In genomic region chr12:49186307-49186706, GRCh38 we compare ENCODE assay signal across 8 cellular contexts. TPM values are rescaled to one million over a fixed set of nuclear protein-coding genes. Genes with fewer than 3 reads are reported as not detected.
DNase-seq lines count a peak whose midpoint lies in the region; ATAC-seq, FAIRE-seq and TF ChIP-seq lines count a peak whose summit lies in the region.
"Not testable (repeated sequence)": the region's sequence is repeated elsewhere in the genome, so short reads cannot be mapped to it uniquely, and the experiment has no call there.

No MANE protein-coding gene starts in this region.

- not testable (repeated sequence) for H3K9ac ChIP-seq in K562 (ENCODE audit: insufficient read depth in 1 of 2, low read depth in 2 of 2, low read length in 2 of 2); endothelial cell of umbilical vein (replicated peaks; ENCODE audit: extremely low read depth, insufficient read depth, low read length)

- dilution Hi-C loops in endothelial cell of umbilical vein (cut with MboI; ENCODE audit: extremely low pct_ligation_motif_present, low sequenced_read_pairs): not testable (repeated sequence)

- not testable (repeated sequence) for H4K20me1 ChIP-seq in K562 (replicated peaks; ENCODE audit: control insufficient read depth, insufficient read depth, low read length); endothelial cell of umbilical vein (replicated peaks; ENCODE audit: control insufficient read depth, extremely low read depth, insufficient read depth, low read length)

- H3K9me1 ChIP-seq in K562 (ENCODE audit: control insufficient read depth, insufficient read depth, low read length); endothelial cell of umbilical vein (replicated peaks; ENCODE audit: control insufficient read depth, extremely low read depth, insufficient read depth, low read length): not testable (repeated sequence)

- TF ChIP-seq EP300 in K562 (IDR thresholded peaks at IDR 0.05; ENCODE audit: low read length): not testable (repeated sequence)

- not testable (repeated sequence) for TF ChIP-seq POLR2A in K562 (conservative IDR thresholded peaks at IDR 0.05); endothelial cell of umbilical vein (IDR thresholded peaks at IDR 0.05; ENCODE audit: low read depth, low read length)

- H3K9me3 Mint-ChIP-seq in HFFc6; activated T-helper 1 cell treated with anti-CD3 and anti-CD28 coated beads, Interleukin-12 subunit alpha, Interleukin-12 subunit beta, Interleukin-2, Interleukin-4 antibody, amounts not matched to agents 30 ng/mL and 10 ng/mL and 1 ng/mL, durations not matched to agents 14 hours and 24 hours and 36 hours; nephron progenitor cell: not testable (repeated sequence)

- peaks cover 27% of the 10 kb centered on the region for H3K4me1 Mint-ChIP-seq in HFFc6 (ENCODE audit: low read depth)
- H3K4me1 Mint-ChIP-seq in activated T-helper 1 cell treated with anti-CD3 and anti-CD28 coated beads, Interleukin-12 subunit alpha, Interleukin-12 subunit beta, Interleukin-2, Interleukin-4 antibody, amounts not matched to agents 30 ng/mL and 10 ng/mL and 1 ng/mL, durations not matched to agents 14 hours and 24 hours and 36 hours (ENCODE audit: low read depth): peaks cover 15% of the 10 kb centered on the region
- peaks cover 39% of the 10 kb centered on the region for H3K4me1 Mint-ChIP-seq in nephron progenitor cell

- CTCF ChIA-PET in AG04449 (lab: Yijun Ruan, JAX); K562 (lab: Yijun Ruan, JAX; ENCODE audit: low intra/inter-chr PET ratio); endothelial cell of umbilical vein (lab: Charles Lee): not testable (repeated sequence)

- intact Hi-C loops in activated T-helper 1 cell treated with anti-CD3 and anti-CD28 coated beads, Interleukin-12 subunit alpha, Interleukin-12 subunit beta, Interleukin-2, Interleukin-4 antibody, amounts not matched to agents 30 ng/mL and 10 ng/mL and 1 ng/mL, durations not matched to agents 14 hours and 24 hours and 36 hours (cut with micrococcal nuclease): loop anchor here (5.0 kb wide), 1 partner anchor 381 kb away; the partner anchor contains the start of gene MCRS1
- intact Hi-C loops in K562 (cut with micrococcal nuclease); endothelial cell of umbilical vein (cut with micrococcal nuclease): not testable (repeated sequence)
- intact Hi-C loops in left ventricle myocardium superior (cut with micrococcal nuclease): loop anchor here (5.0 kb wide), 1 partner anchor 46 kb away; no protein-coding TSS in a partner anchor

- POLR2A ChIA-PET in AG04449 (lab: Yijun Ruan, JAX): interaction anchor here (3.1 kb wide), 1 partner anchor 10 kb away, joined by 11 read pairs; no protein-coding TSS in a partner anchor
- POLR2A ChIA-PET in K562 (lab: Yijun Ruan, JAX): not testable (repeated sequence)
- POLR2A ChIA-PET in endothelial cell of umbilical vein (lab: Charles Lee): interaction anchor here (4.8 kb wide), 1 partner anchor 55 kb away, joined by 58 read pairs; the partner anchor contains the start of gene TUBA1B

- H3K4me3 ChIP-seq in AG04449 (ENCODE audit: low read depth, low read length) (peak overlapping the region; percentile 89; the same call in 1 of the 2 replicates), skeletal muscle cell (ENCODE audit: low read depth, low read length) (peak overlapping the region; percentile 99)
- not testable (repeated sequence) for H3K4me3 ChIP-seq in K562; endothelial cell of umbilical vein (replicated peaks in 1 of 3; ENCODE audit: insufficient read depth in 1 of 3, low read depth in 1 of 3, low read length in 3 of 3)

- H3K27ac ChIP-seq in K562 (ENCODE audit: extremely low read depth, low read depth, low read length); endothelial cell of umbilical vein (ENCODE audit: insufficient read depth, low read depth, low read length): not testable (repeated sequence)

- not testable (repeated sequence) for FAIRE-seq in K562 (lab: Jason Lieb, UNC); endothelial cell of umbilical vein (lab: Jason Lieb, UNC)

- TF ChIP-seq RAD21 in K562 (CRISPR knock-in tag; conservative IDR thresholded peaks at IDR 0.05 in 1 of 2, IDR thresholded peaks at IDR 0.05 in 1 of 2): not testable (repeated sequence)

- H3K27ac Mint-ChIP-seq in HFFc6; activated T-helper 1 cell treated with anti-CD3 and anti-CD28 coated beads, Interleukin-12 subunit alpha, Interleukin-12 subunit beta, Interleukin-2, Interleukin-4 antibody, amounts not matched to agents 30 ng/mL and 10 ng/mL and 1 ng/mL, durations not matched to agents 14 hours and 24 hours and 36 hours; nephron progenitor cell: not testable (repeated sequence)

- H3K36me3 Mint-ChIP-seq in HFFc6 (ENCODE audit: low read depth) (peaks cover 36% of the 10 kb centered on the region), nephron progenitor cell (ENCODE audit: low read depth) (peaks cover 43% of the 10 kb centered on the region)
- peaks cover 25% of the 10 kb centered on the region for H3K36me3 Mint-ChIP-seq in activated T-helper 1 cell treated with anti-CD3 and anti-CD28 coated beads, Interleukin-12 subunit alpha, Interleukin-12 subunit beta, Interleukin-2, Interleukin-4 antibody, amounts not matched to agents 30 ng/mL and 10 ng/mL and 1 ng/mL, durations not matched to agents 14 hours and 24 hours and 36 hours (ENCODE audit: low read depth)

- BruUV-seq in K562 (replicated peaks; lab: Mats Ljungman, UMichigan); endothelial cell of umbilical vein (replicated peaks; lab: Mats Ljungman, UMichigan): not testable (repeated sequence)

- in situ Hi-C loops in K562 (cut with MboI): not testable (repeated sequence)

- not testable (repeated sequence) for H2AFZ ChIP-seq in K562 (ENCODE audit: low read depth, low read length); endothelial cell of umbilical vein (ENCODE audit: low read depth, low read length)

- WGBS in K562 (ENCODE audit: insufficient coverage, low coverage, missing lambda C conversion rate): 47% methylated on average over 8 of the region's 11 CpGs

- not testable (repeated sequence) for ATAC-seq in K562, left ventricle myocardium superior

- H3K27me3 ChIP-seq in K562 (ENCODE audit: control insufficient read depth in 2 of 2, insufficient read depth in 2 of 2, low read length in 2 of 2); endothelial cell of umbilical vein (ENCODE audit: control insufficient read depth in 2 of 2, insufficient read depth in 2 of 2, low read length in 2 of 2): not testable (repeated sequence)

- H3K79me2 ChIP-seq in K562 (ENCODE audit: control insufficient read depth, insufficient read depth, low read length): not testable (repeated sequence)
- H3K79me2 ChIP-seq in endothelial cell of umbilical vein (ENCODE audit: control insufficient read depth, insufficient read depth, low read length): peaks cover 26% of the 10 kb centered on the region

- peaks cover 21% of the 10 kb centered on the region for H3K27me3 Mint-ChIP-seq in HFFc6 (ENCODE audit: insufficient read depth)
- H3K27me3 Mint-ChIP-seq in activated T-helper 1 cell treated with anti-CD3 and anti-CD28 coated beads, Interleukin-12 subunit alpha, Interleukin-12 subunit beta, Interleukin-2, Interleukin-4 antibody, amounts not matched to agents 30 ng/mL and 10 ng/mL and 1 ng/mL, durations not matched to agents 14 hours and 24 hours and 36 hours (ENCODE audit: insufficient read depth); nephron progenitor cell (ENCODE audit: low read depth, poor library complexity): not testable (repeated sequence)

- not testable (repeated sequence) for H3K4me2 ChIP-seq in K562 (ENCODE audit: insufficient read depth, low read length)
- peak overlapping the region; percentile 93 for H3K4me2 ChIP-seq in endothelial cell of umbilical vein (ENCODE audit: insufficient read depth, low read length)

- peaks cover 3 to 12% of the 10 kb centered on the region in 2 experiments for H3K4me1 ChIP-seq in K562 (replicated peaks in 1 of 2; ENCODE audit: control insufficient read depth in 2 of 2, insufficient read depth in 2 of 2, low read length in 2 of 2)
- peaks cover 28% of the 10 kb centered on the region for H3K4me1 ChIP-seq in endothelial cell of umbilical vein (ENCODE audit: control insufficient read depth, extremely low read depth, insufficient read depth, low read length)

- H3K36me3 ChIP-seq in K562 (ENCODE audit: control insufficient read depth, insufficient read depth, low read length): not testable (repeated sequence)
- H3K36me3 ChIP-seq in endothelial cell of umbilical vein (ENCODE audit: control insufficient read depth in 2 of 2, extremely low read depth in 1 of 2, insufficient read depth in 2 of 2, low read length in 2 of 2): peaks cover 10 to 12% of the 10 kb centered on the region in 2 experiments

- H3K4me3 Mint-ChIP-seq in HFFc6 (peak overlapping the region; percentile 43; the same call in 1 of the 2 replicates), nephron progenitor cell (peak overlapping the region; percentile 55)
- H3K4me3 Mint-ChIP-seq in activated T-helper 1 cell treated with anti-CD3 and anti-CD28 coated beads, Interleukin-12 subunit alpha, Interleukin-12 subunit beta, Interleukin-2, Interleukin-4 antibody, amounts not matched to agents 30 ng/mL and 10 ng/mL and 1 ng/mL, durations not matched to agents 14 hours and 24 hours and 36 hours: peak overlapping the region; percentile 26

- H3K9me3 ChIP-seq in K562 (replicated peaks; ENCODE audit: control insufficient read depth, insufficient read depth, low read depth, low read length); endothelial cell of umbilical vein (replicated peaks; ENCODE audit: control insufficient read depth, insufficient read depth, low read length): not testable (repeated sequence)

- DNase-seq in AG04449 (ENCODE audit: low read depth, low spot score); HFFc6; activated T-helper 1 cell treated with anti-CD3 and anti-CD28 coated beads, Interleukin-12 subunit alpha, Interleukin-12 subunit beta, Interleukin-2, Interleukin-4 antibody, amounts not matched to agents 30 ng/mL and 10 ng/mL and 1 ng/mL, durations not matched to agents 14 hours and 24 hours and 36 hours (ENCODE audit: low spot score); K562 (ENCODE audit: extremely low read depth in 1 of 4, low spot score in 3 of 4); endothelial cell of umbilical vein (ENCODE audit: low read depth, low spot score); nephron progenitor cell; skeletal muscle cell (ENCODE audit: low read depth): not testable (repeated sequence)
- peak; percentile 29 for DNase-seq in left ventricle myocardium superior

- not testable (repeated sequence) for TF ChIP-seq CTCF in AG04449 (IDR thresholded peaks at IDR 0.05; ENCODE audit: insufficient read depth, low read length, missing control alignments); HFFc6 (IDR thresholded peaks at IDR 0.05); K562 (IDR thresholded peaks at IDR 0.05 in 2 of 3, conservative IDR thresholded peaks at IDR 0.05 in 1 of 3; ENCODE audit: insufficient read depth in 2 of 3, low read depth in 1 of 3, low read length in 3 of 3); endothelial cell of umbilical vein (IDR thresholded peaks at IDR 0.05; ENCODE audit: extremely low read depth in 1 of 2, insufficient read depth in 1 of 2, low read depth in 1 of 2, low read length in 2 of 2); nephron progenitor cell (IDR thresholded peaks at IDR 0.05)

RNA-seq across cellular contexts. Expression of gene TUBA1A, which starts 2.6 kb away (rescaled TPM):
- 100 to 1,000 TPM; 227 to 300 (median 257) TPM for total RNA-seq in HFFc6 (2021; fragmentation: NEBNext Ultra II Directional; extraction: Animal tissue kit (Norgen Biotek cat#: 25700))
- total RNA-seq in activated T-helper 1 cell treated with anti-CD3 and anti-CD28 coated beads, Interleukin-12 subunit alpha, Interleukin-12 subunit beta, Interleukin-2, Interleukin-4 antibody, amounts not matched to agents 30 ng/mL and 10 ng/mL and 1 ng/mL, durations not matched to agents 14 hours and 24 hours and 36 hours: 46.7 and 47.2 TPM in 2 replicates
- 9.3 and 22.8 TPM in 2 replicates for total RNA-seq in K562 (2011; cell fraction: chromatin; rRNA removed; ENCODE audit: low replicate concordance)
- total RNA-seq in K562 (2011; cell fraction: nucleolus; rRNA removed): 15.7 and 17.7 TPM in 2 replicates
- total RNA-seq in K562 (2011; cell fraction: nucleoplasm; rRNA removed): 10.5 and 14.7 TPM in 2 replicates
- total RNA-seq in K562 (2014; rRNA removed) (9.6 and 10.2 TPM in 2 replicates), K562 (2014; rRNA removed; fragmentation: Illumina TruSeq; extraction: Trizol) (7.1 and 7.4 TPM in 2 replicates), K562 (2015; rRNA removed; fragmentation: Illumina TruSeq; extraction: Trizol) (11.5 and 11.9 TPM in 2 replicates), K562 (2021) (7.7 and 8.6 TPM in 2 replicates), endothelial cell of umbilical vein (701 and 740 TPM in 2 replicates), left ventricle myocardium superior (69.9 TPM)
- polyA plus RNA-seq in K562 (2011; rRNA removed) (45.1 and 161 TPM in 2 replicates), K562 (2014; fragmentation: Illumina TruSeq; extraction: Trizol) (16.3 and 18.8 TPM in 2 replicates), K562 (2014; fragmentation: Nextera tagmentation; extraction: Ambion mirVana) (10 to 100 TPM; 23.7 to 24.2 TPM), K562 (2014; rRNA removed) (11.7 and 13.9 TPM in 2 replicates), endothelial cell of umbilical vein (2,429 and 3,046 TPM in 2 replicates)
- 70.9 and 239 TPM in 2 replicates for polyA plus RNA-seq in K562 (2011; cell fraction: cytosol; rRNA removed)
- polyA plus RNA-seq in K562 (2011; cell fraction: nucleus; rRNA removed): 21.0 and 76.7 TPM in 2 replicates
- 27.7 and 59.0 TPM in 2 replicates for polyA plus RNA-seq in K562 (2012)
- polyA minus RNA-seq in K562 (2011; rRNA and poly(A)+ RNA removed): 35.5 and 78.6 TPM in 2 replicates
- polyA minus RNA-seq in K562 (2011; cell fraction: cytosol; rRNA and poly(A)+ RNA removed): 12.4 and 33.4 TPM in 2 replicates
- polyA minus RNA-seq in K562 (2011; cell fraction: nucleus; rRNA and poly(A)+ RNA removed): 6.2 and 22.2 TPM in 2 replicates
- polyA plus RNA-seq in endothelial cell of umbilical vein (2011; cell fraction: cytosol; rRNA removed): 1,553 and 1,641 TPM in 2 replicates
- polyA plus RNA-seq in endothelial cell of umbilical vein (2011; cell fraction: nucleus; rRNA removed): 917 and 1,076 TPM in 2 replicates
- polyA plus RNA-seq in endothelial cell of umbilical vein (2012): 924 and 1,060 TPM in 2 replicates
- polyA minus RNA-seq in endothelial cell of umbilical vein: 1,517 and 1,697 TPM in 2 replicates
- 2.2 TPM for polyA minus RNA-seq in endothelial cell of umbilical vein (2011; cell fraction: cytosol; rRNA and poly(A)+ RNA removed)
- polyA minus RNA-seq in endothelial cell of umbilical vein (2011; cell fraction: nucleus; rRNA and poly(A)+ RNA removed): 321 and 332 TPM in 2 replicates

RNA-seq across cellular contexts. Expression of gene TUBA1B, which starts 55.1 kb away (rescaled TPM):
- total RNA-seq in HFFc6 (2021; fragmentation: NEBNext Ultra II Directional; extraction: Animal tissue kit (Norgen Biotek cat#: 25700)): 1,000 to 10,000 TPM; 1,208 to 2,585 (median 2,279) TPM
- 1,521 TPM in 2 replicates for total RNA-seq in activated T-helper 1 cell treated with anti-CD3 and anti-CD28 coated beads, Interleukin-12 subunit alpha, Interleukin-12 subunit beta, Interleukin-2, Interleukin-4 antibody, amounts not matched to agents 30 ng/mL and 10 ng/mL and 1 ng/mL, durations not matched to agents 14 hours and 24 hours and 36 hours
- total RNA-seq in K562 (2011; cell fraction: chromatin; rRNA removed; ENCODE audit: low replicate concordance): 273 and 624 TPM in 2 replicates
- total RNA-seq in K562 (2011; cell fraction: nucleolus; rRNA removed): 655 and 684 TPM in 2 replicates
- total RNA-seq in K562 (2011; cell fraction: nucleoplasm; rRNA removed): 570 and 687 TPM in 2 replicates
- total RNA-seq in K562 (2014; rRNA removed) (2,537 and 3,283 TPM in 2 replicates), K562 (2014; rRNA removed; fragmentation: Illumina TruSeq; extraction: Trizol) (1,855 and 2,189 TPM in 2 replicates), K562 (2015; rRNA removed; fragmentation: Illumina TruSeq; extraction: Trizol) (2,518 and 2,541 TPM in 2 replicates), K562 (2021) (2,355 and 2,486 TPM in 2 replicates), endothelial cell of umbilical vein (2,228 and 2,245 TPM in 2 replicates), left ventricle myocardium superior (329 TPM)
- polyA plus RNA-seq in K562 (2011; rRNA removed) (4,368 and 5,240 TPM in 2 replicates), K562 (2014; fragmentation: Illumina TruSeq; extraction: Trizol) (4,050 and 4,598 TPM in 2 replicates), K562 (2014; fragmentation: Nextera tagmentation; extraction: Ambion mirVana) (1,000 to 10,000 TPM; 2,987 to 4,624 TPM), K562 (2014; rRNA removed) (2,628 and 3,157 TPM in 2 replicates), endothelial cell of umbilical vein (5,362 and 5,535 TPM in 2 replicates)
- polyA plus RNA-seq in K562 (2011; cell fraction: cytosol; rRNA removed): 7,988 and 8,273 TPM in 2 replicates
- 1,151 and 1,577 TPM in 2 replicates for polyA plus RNA-seq in K562 (2011; cell fraction: nucleus; rRNA removed)
- polyA plus RNA-seq in K562 (2012): 2,363 and 2,763 TPM in 2 replicates
- 3,490 and 4,253 TPM in 2 replicates for polyA minus RNA-seq in K562 (2011; rRNA and poly(A)+ RNA removed)
- polyA minus RNA-seq in K562 (2011; cell fraction: cytosol; rRNA and poly(A)+ RNA removed): 1,607 and 1,713 TPM in 2 replicates
- 401 and 714 TPM in 2 replicates for polyA minus RNA-seq in K562 (2011; cell fraction: nucleus; rRNA and poly(A)+ RNA removed)
- polyA plus RNA-seq in endothelial cell of umbilical vein (2011; cell fraction: cytosol; rRNA removed): 3,501 and 4,863 TPM in 2 replicates
- 1,748 and 1,873 TPM in 2 replicates for polyA plus RNA-seq in endothelial cell of umbilical vein (2011; cell fraction: nucleus; rRNA removed)
- 1,739 and 2,630 TPM in 2 replicates for polyA plus RNA-seq in endothelial cell of umbilical vein (2012)
- 3,873 and 4,381 TPM in 2 replicates for polyA minus RNA-seq in endothelial cell of umbilical vein
- 1,513 TPM for polyA minus RNA-seq in endothelial cell of umbilical vein (2011; cell fraction: cytosol; rRNA and poly(A)+ RNA removed)
- 672 and 794 TPM in 2 replicates for polyA minus RNA-seq in endothelial cell of umbilical vein (2011; cell fraction: nucleus; rRNA and poly(A)+ RNA removed)
